20 cellular contexts compared by ENCODE assay signal in genomic region chr17:48726182-48726915, GRCh38. TPM values are rescaled to one million over a fixed set of nuclear protein-coding genes. Genes with fewer than 3 reads are reported as not detected.
"Had no signal": no experiment of that assay in that cellular context is flagged by ENCODE, and none has a peak within 500 bp of the region (broad histone marks: within the 10 kb centered on the region; RNA-seq: fewer than 3 reads in every experiment).

No MANE protein-coding gene starts in this region.

- H3K4me3 ChIP-seq: adrenal gland, cardiac muscle cell, esophagus muscularis mucosa, left lung, right atrium auricular region, thoracic aorta had no signal

- H3K36me3 Mint-ChIP-seq: activated naive CD4-positive, alpha-beta T cell treated with anti-CD3 and anti-CD28 coated beads, Interleukin-2, amount 50 U/mL, for 24 hours; WTC11 had no signal

- ATAC-seq: activated CD8-positive, alpha-beta T cell treated with anti-CD3 and anti-CD28 coated beads for 36 hours; activated T-cell treated with anti-CD3 and anti-CD28 coated beads, Interleukin-2, amount 50 U/mL, for 4 hours; left lung; natural killer cell treated with Interleukin-12 subunit alpha and Interleukin-12 subunit beta and Interleukin-15 and Interleukin-18, amount 100 ng/mL, for 72 hours; WTC11 had no signal

- H3K36me3 ChIP-seq: adrenal gland, cardiac muscle cell, esophagus muscularis mucosa, left lung, right atrium auricular region, thoracic aorta had no signal

- H3K9me3 ChIP-seq: adrenal gland, esophagus muscularis mucosa, left lung, right atrium auricular region, thoracic aorta had no signal

- H3K4me3 Mint-ChIP-seq: activated CD8-positive, alpha-beta T cell treated with anti-CD3 and anti-CD28 coated beads for 36 hours; activated naive CD4-positive, alpha-beta T cell treated with anti-CD3 and anti-CD28 coated beads, Interleukin-2, amount 50 U/mL, for 24 hours; activated T-cell treated with anti-CD3 and anti-CD28 coated beads, Interleukin-2, amount 50 U/mL, for 4 hours; natural killer cell treated with Interleukin-12 subunit alpha and Interleukin-12 subunit beta and Interleukin-15 and Interleukin-18, amount 100 ng/mL, for 72 hours; T-helper 1 cell treated with Interleukin-12 subunit alpha and Interleukin-12 subunit beta and Interleukin-4 antibody, amounts not matched to agents 30 μg/mL and 1 μg/mL, for 36 hours; WTC11 had no signal

- H3K27ac ChIP-seq: adrenal gland, cardiac muscle cell, esophagus muscularis mucosa, left lung, right atrium auricular region, thoracic aorta had no signal

- H3K9me3 Mint-ChIP-seq: activated CD8-positive, alpha-beta T cell treated with anti-CD3 and anti-CD28 coated beads for 36 hours; activated naive CD4-positive, alpha-beta T cell treated with anti-CD3 and anti-CD28 coated beads, Interleukin-2, amount 50 U/mL, for 24 hours; activated T-cell treated with anti-CD3 and anti-CD28 coated beads, Interleukin-2, amount 50 U/mL, for 4 hours; natural killer cell treated with Interleukin-12 subunit alpha and Interleukin-12 subunit beta and Interleukin-15 and Interleukin-18, amount 100 ng/mL, for 72 hours; T-helper 1 cell treated with Interleukin-12 subunit alpha and Interleukin-12 subunit beta and Interleukin-4 antibody, amounts not matched to agents 30 μg/mL and 1 μg/mL, for 36 hours; WTC11 had no signal

- DNase-seq: activated CD4-positive, alpha-beta T cell treated with anti-CD3 and anti-CD28 coated beads for 4 hours; activated CD8-positive, alpha-beta T cell treated with anti-CD3 and anti-CD28 coated beads for 36 hours; activated effector memory CD4-positive, alpha-beta T cell treated with anti-CD3 and anti-CD28 coated beads, Interleukin-2, amount 50 U/mL, for 16 hours; activated T-cell treated with anti-CD3 and anti-CD28 coated beads, Interleukin-2, amount 50 U/mL, for 4 hours; adrenal gland; hippocampal formation; kidney; left lung; nucleus accumbens; small intestine had no signal

- H3K27ac Mint-ChIP-seq: activated CD8-positive, alpha-beta T cell treated with anti-CD3 and anti-CD28 coated beads for 36 hours; activated naive CD4-positive, alpha-beta T cell treated with anti-CD3 and anti-CD28 coated beads, Interleukin-2, amount 50 U/mL, for 24 hours; natural killer cell treated with Interleukin-12 subunit alpha and Interleukin-12 subunit beta and Interleukin-15 and Interleukin-18, amount 100 ng/mL, for 72 hours; T-helper 1 cell treated with Interleukin-12 subunit alpha and Interleukin-12 subunit beta and Interleukin-4 antibody, amounts not matched to agents 30 μg/mL and 1 μg/mL, for 36 hours; WTC11 had no signal

RNA-seq across cellular contexts. Expression of gene HOXB13, which starts 2.2 kb away (rescaled TPM):
- total RNA-seq: activated CD8-positive, alpha-beta T cell treated with anti-CD3 and anti-CD28 coated beads for 36 hours; cardiac muscle cell; esophagus muscularis mucosa; glomerular endothelial cell; kidney; left lung; natural killer cell treated with Interleukin-12 subunit alpha and Interleukin-12 subunit beta and Interleukin-15 and Interleukin-18, amount 100 ng/mL, for 72 hours; posterior vena cava; right atrium auricular region; thoracic aorta had no signal

RNA-seq across cellular contexts. Expression of gene PRAC2, which starts 3.4 kb away (rescaled TPM):
- total RNA-seq: activated CD8-positive, alpha-beta T cell treated with anti-CD3 and anti-CD28 coated beads for 36 hours; activated T-cell treated with anti-CD3 and anti-CD28 coated beads, Interleukin-2, amount 50 U/mL, for 4 hours; adrenal gland; cardiac muscle cell; esophagus muscularis mucosa; glomerular endothelial cell; kidney; left lung; natural killer cell treated with Interleukin-12 subunit alpha and Interleukin-12 subunit beta and Interleukin-15 and Interleukin-18, amount 100 ng/mL, for 72 hours; posterior vena cava; right atrium auricular region; thoracic aorta had no signal

RNA-seq across cellular contexts. Expression of gene PRAC1, which starts 4.0 kb away (rescaled TPM):
- total RNA-seq: activated CD8-positive, alpha-beta T cell treated with anti-CD3 and anti-CD28 coated beads for 36 hours; activated T-cell treated with anti-CD3 and anti-CD28 coated beads, Interleukin-2, amount 50 U/mL, for 4 hours; adrenal gland; cardiac muscle cell; esophagus muscularis mucosa; glomerular endothelial cell; kidney; left lung; natural killer cell treated with Interleukin-12 subunit alpha and Interleukin-12 subunit beta and Interleukin-15 and Interleukin-18, amount 100 ng/mL, for 72 hours; posterior vena cava; right atrium auricular region; thoracic aorta had no signal
